In the genomic region with DNA sequence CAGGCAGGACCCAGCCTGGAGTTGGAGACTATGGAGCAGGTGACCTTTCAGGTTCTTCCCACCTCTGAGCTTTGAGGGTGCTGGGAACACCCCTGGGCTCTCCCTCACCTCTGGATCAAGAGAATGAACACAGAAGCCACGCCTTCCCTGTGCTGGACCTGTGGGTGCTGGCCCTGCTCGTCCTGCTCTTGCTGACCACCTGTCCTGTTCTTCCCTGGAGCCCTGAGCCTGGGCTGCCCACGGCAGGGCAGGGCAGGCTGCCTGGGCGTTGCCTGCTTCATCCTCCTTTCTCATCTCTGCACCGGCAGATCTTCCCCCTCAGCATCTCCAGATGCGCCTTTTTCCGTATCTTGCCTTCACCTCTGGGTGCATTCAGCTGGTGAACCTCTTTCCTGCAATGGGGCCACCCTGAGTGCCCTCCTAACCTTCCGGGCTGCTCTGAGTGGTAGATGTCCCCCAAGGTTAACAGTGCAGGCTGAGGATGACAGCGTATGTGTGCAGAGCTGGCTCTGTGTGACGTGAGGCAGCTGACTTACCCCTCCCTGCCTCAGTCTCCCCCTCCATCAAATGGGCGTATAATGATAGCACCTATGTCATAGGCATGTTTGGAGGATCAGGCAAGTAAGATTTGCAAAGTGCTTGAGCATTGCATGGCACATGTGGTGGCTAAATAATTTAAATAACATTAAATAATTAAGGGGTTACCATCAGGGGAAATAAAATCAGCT, we compare ENCODE assay signal across 18 cellular contexts.
DNase-seq lines count a peak whose midpoint lies in the region; ATAC-seq, FAIRE-seq and TF ChIP-seq lines count a peak whose summit lies in the region.
"Had no signal": no experiment of that assay in that cellular context is flagged by ENCODE, and none has a peak within 500 bp of the region (broad histone marks: within the 10 kb centered on the region; RNA-seq: fewer than 3 reads in every experiment).

No MANE protein-coding gene starts in this region.

- H2BK15ac ChIP-seq in mesendoderm (replicated peaks; ENCODE audit: low read depth) (no peak overlapping the region), neuronal stem cell (ENCODE audit: low read length) (no peak overlapping the region)

- H4K20me1 ChIP-seq in K562 (replicated peaks; ENCODE audit: control insufficient read depth, insufficient read depth, low read length): no peaks in the 10 kb centered on the region

- no peak overlapping the region for H3K4ac ChIP-seq in mesendoderm (ENCODE audit: low read depth, low read length)
- no peak overlapping the region for H3K4ac ChIP-seq in neuronal stem cell (ENCODE audit: low read length)

- DNase-seq in K562 (ENCODE audit: extremely low read depth in 1 of 4, low spot score in 3 of 4): no peak
- DNase-seq in mesendoderm: no peak
- no peak for DNase-seq in neuronal stem cell (ENCODE audit: low spot score)
- no peak for DNase-seq in central memory CD4-positive, alpha-beta T cell
- DNase-seq in esophagus muscularis mucosa (ENCODE audit: extremely low spot score): no peak
- no peak for DNase-seq in GM13977 (ENCODE audit: low spot score)
- DNase-seq in NCI-H345 (lab: John Stamatoyannopoulos, UW): no peak
- DNase-seq: C1 segment of cervical spinal cord, Calu3, COR-L47, DMS53, DMS79 treated with DMSO at 0.1 percent for 48 hours, GF-D8, H9 had no signal

- H3K27me3 ChIP-seq in K562 (ENCODE audit: control insufficient read depth in 2 of 2, insufficient read depth in 2 of 2, low read length in 2 of 2) (no peaks in the 10 kb centered on the region), mesendoderm (ENCODE audit: insufficient read depth, low read length, poor library complexity) (no peaks in the 10 kb centered on the region), neuronal stem cell (ENCODE audit: control insufficient read depth in 3 of 3, insufficient read depth in 3 of 3, low read depth in 1 of 3, low read length in 3 of 3) (peaks cover 0 to 18% (median 0%) of the 10 kb centered on the region in 3 experiments), esophagus muscularis mucosa (no peaks in the 10 kb centered on the region)

- in situ Hi-C loops in K562 (cut with MboI): no loop called here
- in situ Hi-C loops in GM13977 (cut with MboI; ENCODE audit: low pct_unique_long_range_greater_than_20kb, low sequenced_read_pairs, unreplicated experiment): no loop called here

- H2AFZ ChIP-seq in K562 (ENCODE audit: low read depth, low read length) (no peak overlapping the region), neuronal stem cell (ENCODE audit: low read length) (no peak overlapping the region)

- H2AK5ac ChIP-seq in mesendoderm (ENCODE audit: low read length) (no peak overlapping the region), neuronal stem cell (ENCODE audit: low read depth, low read length) (peak overlapping the region; percentile 91)

- H3K9ac ChIP-seq in K562 (ENCODE audit: insufficient read depth in 1 of 2, low read depth in 2 of 2, low read length in 2 of 2): peak overlapping the region in 1 of 2 experiments; percentile 9; a peak in 1 of 4 replicates
- H3K9ac ChIP-seq in mesendoderm (ENCODE audit: low read length): no peak overlapping the region
- H3K9ac ChIP-seq in neuronal stem cell (ENCODE audit: low read depth, low read length, poor library complexity): peak overlapping the region; percentile 15

- no peaks in the 10 kb centered on the region for H3K36me3 Mint-ChIP-seq in brain
- H3K36me3 Mint-ChIP-seq: CD4-positive, alpha-beta memory T cell had no signal

- TF ChIP-seq POLR2A in K562 (conservative IDR thresholded peaks at IDR 0.05): no peak
- no peak for TF ChIP-seq POLR2A in esophagus muscularis mucosa (IDR thresholded peaks at IDR 0.05; ENCODE audit: low read depth)

- TF ChIP-seq CTCF in K562 (IDR thresholded peaks at IDR 0.05 in 2 of 3, conservative IDR thresholded peaks at IDR 0.05 in 1 of 3; ENCODE audit: insufficient read depth in 2 of 3, low read depth in 1 of 3, low read length in 3 of 3) (no peak), brain (conservative IDR thresholded peaks at IDR 0.05) (no peak), esophagus muscularis mucosa (IDR thresholded peaks at IDR 0.05) (no peak), GM13977 (IDR thresholded peaks at IDR 0.05; ENCODE audit: extremely low read depth, insufficient read depth, missing control alignments) (no peak)

- no peaks in the 10 kb centered on the region for H3K9me3 ChIP-seq in K562 (replicated peaks; ENCODE audit: control insufficient read depth, insufficient read depth, low read depth, low read length)
- no peaks in the 10 kb centered on the region for H3K9me3 ChIP-seq in neuronal stem cell (replicated peaks in 1 of 2; ENCODE audit: control insufficient read depth in 2 of 2, insufficient read depth in 1 of 2, low read depth in 1 of 2, low read length in 2 of 2)
- H3K9me3 ChIP-seq in esophagus muscularis mucosa: no peaks in the 10 kb centered on the region

- H3K36me3 ChIP-seq in K562 (ENCODE audit: control insufficient read depth, insufficient read depth, low read length): no peaks in the 10 kb centered on the region; the same call in 2 of the 3 replicates
- H3K36me3 ChIP-seq in mesendoderm (ENCODE audit: control insufficient read depth, insufficient read depth, low read length): no peaks in the 10 kb centered on the region
- no peaks in the 10 kb centered on the region for H3K36me3 ChIP-seq in neuronal stem cell (replicated peaks in 1 of 2; ENCODE audit: control insufficient read depth in 2 of 2, insufficient read depth in 2 of 2, low read length in 2 of 2)
- H3K36me3 ChIP-seq in esophagus muscularis mucosa: no peaks in the 10 kb centered on the region

- no peaks in the 10 kb centered on the region for H3K79me1 ChIP-seq in mesendoderm (ENCODE audit: low read length)
- no peaks in the 10 kb centered on the region for H3K79me1 ChIP-seq in neuronal stem cell (ENCODE audit: low read depth, low read length)

- H3K27ac ChIP-seq in K562 (ENCODE audit: extremely low read depth, low read depth, low read length): no peak overlapping the region
- H3K27ac ChIP-seq in mesendoderm (ENCODE audit: low read depth, low read length): no peak overlapping the region
- H3K27ac ChIP-seq in neuronal stem cell (replicated peaks; ENCODE audit: low read length): no peak overlapping the region
- H3K27ac ChIP-seq in esophagus muscularis mucosa (replicated peaks in 1 of 4): no peak overlapping the region

- H3K9me3 Mint-ChIP-seq in brain: no peaks in the 10 kb centered on the region
- H3K9me3 Mint-ChIP-seq: CD4-positive, alpha-beta memory T cell had no signal

- no peak overlapping the region for H2BK120ac ChIP-seq in mesendoderm (ENCODE audit: low read depth, low read length)
- H2BK120ac ChIP-seq in neuronal stem cell (ENCODE audit: low read depth, low read length): no peak overlapping the region

- intact Hi-C loops in K562 (cut with micrococcal nuclease) (loop anchor here (10.0 kb wide), 1 partner anchor 227 kb away; no protein-coding TSS in a partner anchor), esophagus muscularis mucosa (cut with DNase I) (no loop called here)

- peaks cover 86% of the 10 kb centered on the region for H3K4me1 Mint-ChIP-seq in brain

- no peaks in the 10 kb centered on the region for H3K9me1 ChIP-seq in K562 (ENCODE audit: control insufficient read depth, insufficient read depth, low read length)

- no peak for TF ChIP-seq EP300 in K562 (IDR thresholded peaks at IDR 0.05; ENCODE audit: low read length)
- no peak for TF ChIP-seq EP300 in esophagus muscularis mucosa (IDR thresholded peaks at IDR 0.05)

- ATAC-seq in K562: no peak
- ATAC-seq: HCT116 had no signal

- H3K79me2 ChIP-seq in K562 (ENCODE audit: control insufficient read depth, insufficient read depth, low read length) (peaks cover 10% of the 10 kb centered on the region; the same call in 2 of the 3 replicates), mesendoderm (ENCODE audit: control insufficient read depth, insufficient read depth, low read length) (no peaks in the 10 kb centered on the region)

- H3K18ac ChIP-seq in mesendoderm (ENCODE audit: low read length) (no peak overlapping the region), neuronal stem cell (ENCODE audit: low read length) (peak overlapping the region; percentile 31)

- H3K4me3 Mint-ChIP-seq in brain: no peak overlapping the region
- H3K4me3 Mint-ChIP-seq: CD4-positive, alpha-beta memory T cell; H9 had no signal

- WGBS in K562 (ENCODE audit: insufficient coverage, low coverage, missing lambda C conversion rate): 82% methylated on average over 11 of the region's 11 CpGs
- WGBS in mesendoderm (ENCODE audit: extremely low coverage, insufficient coverage, low lambda C conversion rate): no CpG with 5 or more reads among the region's 11 CpGs
- WGBS in neuronal stem cell (ENCODE audit: extremely low coverage in 2 of 2, insufficient read length in 2 of 2, insufficient replicate concordance in 1 of 2), 2 donors: no CpG with 5 or more reads among the region's 11 CpGs
- WGBS in esophagus muscularis mucosa: 96% methylated on average over 9 of the region's 11 CpGs

- H3K56ac ChIP-seq in mesendoderm (ENCODE audit: low read length): no peak overlapping the region

- H3K4me3 ChIP-seq in K562: no peak overlapping the region
- H3K4me3 ChIP-seq in mesendoderm (ENCODE audit: low read length): no peak overlapping the region
- no peak overlapping the region for H3K4me3 ChIP-seq in neuronal stem cell (ENCODE audit: low read length in 2 of 2)
- H3K4me3 ChIP-seq in esophagus muscularis mucosa: no peak overlapping the region

- H3K14ac ChIP-seq in neuronal stem cell (ENCODE audit: low read length): no peak overlapping the region

- FAIRE-seq in K562 (lab: Jason Lieb, UNC): no peak
- FAIRE-seq: GM12891 had no signal

- CTCF ChIA-PET in K562 (lab: Yijun Ruan, JAX; ENCODE audit: low intra/inter-chr PET ratio): no interaction called here

- POLR2A ChIA-PET in K562 (lab: Yijun Ruan, JAX): interaction anchor here (0.7 to 0.9 kb wide), 2 partner anchors 32 to 219 kb away, joined by 3 read pairs; no protein-coding TSS in a partner anchor

- H4K91ac ChIP-seq in neuronal stem cell (ENCODE audit: low read depth, low read length, poor library complexity): no peak overlapping the region

- peak overlapping the region in 4 of 5 experiments; percentile 3 to 72 (median 37) for H3K27ac Mint-ChIP-seq in brain
- H3K27ac Mint-ChIP-seq: CD4-positive, alpha-beta memory T cell had no signal

- no peak overlapping the region for H4K5ac ChIP-seq in mesendoderm (ENCODE audit: low read length)

- H4K8ac ChIP-seq in mesendoderm (ENCODE audit: low read depth, low read length): no peak overlapping the region
- no peak overlapping the region for H4K8ac ChIP-seq in neuronal stem cell (ENCODE audit: low read depth, low read length)

- H2BK12ac ChIP-seq in neuronal stem cell (ENCODE audit: low read length): peak overlapping the region; percentile 86

- peaks cover 6% of the 10 kb centered on the region for H3K27me3 Mint-ChIP-seq in brain

- TF ChIP-seq RAD21 in K562 (CRISPR knock-in tag; conservative IDR thresholded peaks at IDR 0.05 in 1 of 2, IDR thresholded peaks at IDR 0.05 in 1 of 2): no peak

- H3K23ac ChIP-seq in mesendoderm (ENCODE audit: low read length): peak overlapping the region; percentile 9
- H3K23ac ChIP-seq in neuronal stem cell (ENCODE audit: low read depth, low read length, poor library complexity): no peak overlapping the region

- H2BK5ac ChIP-seq in mesendoderm (ENCODE audit: low read length): no peak overlapping the region
- H2BK5ac ChIP-seq in neuronal stem cell (ENCODE audit: low read length): no peak overlapping the region

- H3K4me2 ChIP-seq in K562 (ENCODE audit: insufficient read depth, low read length): no peak overlapping the region
- no peak overlapping the region for H3K4me2 ChIP-seq in mesendoderm (ENCODE audit: low read length)
- H3K4me2 ChIP-seq in neuronal stem cell (ENCODE audit: insufficient read depth, low read length, poor library complexity, severe bottlenecking): no peak overlapping the region

- no TSS peak for BruUV-seq in K562 (replicated peaks; lab: Mats Ljungman, UMichigan)

- H3K4me1 ChIP-seq in K562 (replicated peaks in 1 of 2; ENCODE audit: control insufficient read depth in 2 of 2, insufficient read depth in 2 of 2, low read length in 2 of 2): peaks cover 23 to 73% of the 10 kb centered on the region in 2 experiments
- peaks cover 4% of the 10 kb centered on the region for H3K4me1 ChIP-seq in mesendoderm (ENCODE audit: control insufficient read depth, low read depth, low read length)
- peaks cover 17 to 63% of the 10 kb centered on the region in 2 donors for H3K4me1 ChIP-seq in neuronal stem cell (ENCODE audit: control insufficient read depth in 2 of 2, insufficient read depth in 1 of 2, low read depth in 1 of 2, low read length in 2 of 2)
- H3K4me1 ChIP-seq in esophagus muscularis mucosa: peaks cover 0 to 23% (median 17%) of the 10 kb centered on the region in 4 donors
